ENCODE assay signal across 23 cellular contexts in genomic region chr1:116532698-116533424, GRCh38.
"Had no signal": no experiment of that assay in that cellular context is flagged by ENCODE, and none has a peak within 500 bp of the region (broad histone marks: within the 10 kb centered on the region; RNA-seq: fewer than 3 reads in every experiment).

No MANE protein-coding gene starts in this region.

- DNase-seq: activated CD4-positive, alpha-beta T cell treated with anti-CD3 and anti-CD28 coated beads, Interleukin-2, amount 50 U/mL, for 1 hour; activated CD4-positive, CD25-positive, alpha-beta regulatory T cell treated with anti-CD3 and anti-CD28 coated beads, Interleukin-2, amount 50 U/mL, for 72 hours; activated naive CD8-positive, alpha-beta T cell treated with anti-CD3 and anti-CD28 coated beads, Interleukin-2, amount 10 ng/mL, durations not matched to agents 7 days and 5 days; activated T-cell treated with anti-CD3 and anti-CD28 coated beads for 4 hours; body of pancreas; endodermal cell; foreskin fibroblast; islet precursor cell; occipital lobe; stimulated activated CD4-positive, alpha-beta T cell treated with anti-CD3 and anti-CD28 coated beads, Interleukin-12 subunit alpha, Interleukin-12 subunit beta, amount 100 ng/mL, for 4 hours; stimulated activated CD4-positive, alpha-beta T cell treated with anti-CD3 and anti-CD28 coated beads, Interleukin-1b, Interleukin-23, amount 100 ng/mL, for 48 hours; stimulated activated naive CD8-positive, alpha-beta T cell treated with anti-CD3 and anti-CD28 coated beads, Interleukin-15, amount 100 ng/mL, for 72 hours; T-cell; T1000; transverse colon had no signal

- H2AFZ ChIP-seq: hepatocyte had no signal

- H3K4me2 ChIP-seq: hepatocyte had no signal

- H3K4me1 Mint-ChIP-seq: endodermal cell, nephron had no signal

- H3K27ac Mint-ChIP-seq: activated naive CD8-positive, alpha-beta T cell treated with anti-CD3 and anti-CD28 coated beads, Interleukin-2, amount 10 ng/mL, durations not matched to agents 7 days and 5 days; activated T-helper 1 cell treated with anti-CD3 and anti-CD28 coated beads, Interleukin-12 subunit alpha, Interleukin-12 subunit beta, Interleukin-2, Interleukin-4 antibody, amounts not matched to agents 30 ng/mL and 10 ng/mL and 1 ng/mL, durations not matched to agents 14 hours and 24 hours and 36 hours; endodermal cell; nephron; T-cell had no signal

- H3K79me2 ChIP-seq: hepatocyte had no signal

- H3K4me3 ChIP-seq: body of pancreas, hepatocyte, lung, suprapubic skin, transverse colon, vagina had no signal

- FAIRE-seq: colon had no signal

- H3K27me3 Mint-ChIP-seq: activated naive CD8-positive, alpha-beta T cell treated with anti-CD3 and anti-CD28 coated beads, Interleukin-2, amount 10 ng/mL, durations not matched to agents 7 days and 5 days; stimulated activated naive CD8-positive, alpha-beta T cell treated with anti-CD3 and anti-CD28 coated beads, Interleukin-15, amount 100 ng/mL, for 72 hours; T-cell had no signal

- H3K27ac ChIP-seq: body of pancreas, epithelial cell of prostate, hepatocyte, suprapubic skin, transverse colon, vagina had no signal

- H3K4me1 ChIP-seq: body of pancreas, suprapubic skin, transverse colon had no signal

- H3K27me3 ChIP-seq: body of pancreas, hepatocyte, suprapubic skin, transverse colon, vagina had no signal

- H3K4me3 Mint-ChIP-seq: activated naive CD8-positive, alpha-beta T cell treated with anti-CD3 and anti-CD28 coated beads, Interleukin-2, amount 10 ng/mL, durations not matched to agents 7 days and 5 days; activated T-helper 1 cell treated with anti-CD3 and anti-CD28 coated beads, Interleukin-12 subunit alpha, Interleukin-12 subunit beta, Interleukin-2, Interleukin-4 antibody, amounts not matched to agents 30 ng/mL and 10 ng/mL and 1 ng/mL, durations not matched to agents 14 hours and 24 hours and 36 hours; endodermal cell; nephron; stimulated activated naive CD8-positive, alpha-beta T cell treated with anti-CD3 and anti-CD28 coated beads, Interleukin-15, amount 100 ng/mL, for 72 hours; T-cell had no signal

- H3K9me3 ChIP-seq: body of pancreas, suprapubic skin, transverse colon, vagina had no signal

- ATAC-seq: body of pancreas; stimulated activated naive CD8-positive, alpha-beta T cell treated with anti-CD3 and anti-CD28 coated beads, Interleukin-15, amount 100 ng/mL, for 72 hours; T-cell had no signal
